ENCODE assay signal across 18 cellular contexts in genomic region chr12:690466-690865, GRCh38. TPM values are rescaled to one million over a fixed set of nuclear protein-coding genes. Genes with fewer than 3 reads are reported as not detected.
DNase-seq lines count a peak whose midpoint lies in the region; ATAC-seq and TF ChIP-seq lines count a peak whose summit lies in the region.
"Had no signal": no experiment of that assay in that cellular context is flagged by ENCODE, and none has a peak within 500 bp of the region (broad histone marks: within the 10 kb centered on the region; RNA-seq: fewer than 3 reads in every experiment).

No MANE protein-coding gene starts in this region.

- H3K4me1 ChIP-seq in HAP-1 (peaks cover 3% of the 10 kb centered on the region), endodermal cell (ENCODE audit: control insufficient read depth, insufficient read depth, low read length) (no peaks in the 10 kb centered on the region)
- H3K4me1 ChIP-seq in CD8-positive, alpha-beta memory T cell (ENCODE audit: insufficient read depth, low read length): peaks cover 14% of the 10 kb centered on the region

- H3K27ac ChIP-seq in endodermal cell (ENCODE audit: low read depth, low read length): peak overlapping the region; percentile 29
- no peak overlapping the region for H3K27ac ChIP-seq in CD8-positive, alpha-beta memory T cell (ENCODE audit: low read depth, low read length)

- H3K9me3 ChIP-seq in HAP-1 (0 out of 2 replicates have a peak, but pooled peaks cover 4% of the 10 kb centered on the region), endodermal cell (ENCODE audit: control insufficient read depth, low read length) (peaks cover 43% of the 10 kb centered on the region)
- H3K9me3 ChIP-seq in CD8-positive, alpha-beta memory T cell (ENCODE audit: low read length): no peaks in the 10 kb centered on the region

- DNase-seq in COLO668 (lab: John Stamatoyannopoulos, UW; ENCODE audit: unreplicated experiment) (peak; percentile 22), HAP-1 (ENCODE audit: low spot score in 2 of 2) (peak; percentile 69 to 85), endodermal cell (no peak), lung microvascular endothelial cell (ENCODE audit: low read depth in 2 of 2) (peak; percentile 85 to 96), amniotic stem cell (lab: John Stamatoyannopoulos, UW) (no peak)
- no peak for DNase-seq in CD8-positive, alpha-beta memory T cell
- DNase-seq: activated CD4-positive, alpha-beta T cell treated with anti-CD3 and anti-CD28 coated beads for 48 hours; activated effector memory CD4-positive, alpha-beta T cell treated with anti-CD3 and anti-CD28 coated beads, Interleukin-2, amount 50 U/mL, for 16 hours; CD4-positive, CD25-positive, alpha-beta regulatory T cell; central memory CD4-positive, alpha-beta T cell; DMS79; effector CD4-positive, alpha-beta T cell; MV-4-11; NCI-H524; posterior cingulate gyrus had no signal

- in situ Hi-C loops in HAP-1 (cut with MboI; ENCODE audit: low sequenced_read_pairs): no loop called here

- H3K4me3 ChIP-seq in HAP-1 (no peak overlapping the region), endodermal cell (ENCODE audit: low read length) (no peak overlapping the region)
- H3K4me3 ChIP-seq in CD8-positive, alpha-beta memory T cell (ENCODE audit: low read length): no peak overlapping the region

- TF ChIP-seq CTCF in endodermal cell (conservative IDR thresholded peaks at IDR 0.05): no peak

- CTCF ChIA-PET in CD8-positive, alpha-beta memory T cell (lab: Charles Lee): interaction anchor here (1.2 kb wide), 1 partner anchor 48 kb away, joined by 3 read pairs; no protein-coding TSS in a partner anchor

- no peak overlapping the region for H3K4me3 Mint-ChIP-seq in endodermal cell
- no peak overlapping the region for H3K4me3 Mint-ChIP-seq in CD8-positive, alpha-beta memory T cell
- H3K4me3 Mint-ChIP-seq: CD4-positive, CD25-positive, alpha-beta regulatory T cell; natural killer cell treated with Interleukin-12 subunit alpha and Interleukin-12 subunit beta and Interleukin-15 and Interleukin-18, amount 100 ng/mL, for 72 hours had no signal

- no peaks in the 10 kb centered on the region for H3K27me3 ChIP-seq in HAP-1 (ENCODE audit: low read depth)
- H3K27me3 ChIP-seq in endodermal cell (ENCODE audit: control insufficient read depth, insufficient read depth, low read length, poor library complexity, severe bottlenecking): no peaks in the 10 kb centered on the region
- H3K27me3 ChIP-seq in CD8-positive, alpha-beta memory T cell (ENCODE audit: insufficient read depth, low read length, poor library complexity, severe bottlenecking): no peaks in the 10 kb centered on the region

- H3K9me3 Mint-ChIP-seq in endodermal cell: peaks cover 52% of the 10 kb centered on the region
- no peaks in the 10 kb centered on the region for H3K9me3 Mint-ChIP-seq in CD8-positive, alpha-beta memory T cell
- H3K9me3 Mint-ChIP-seq: CD4-positive, CD25-positive, alpha-beta regulatory T cell; natural killer cell treated with Interleukin-12 subunit alpha and Interleukin-12 subunit beta and Interleukin-15 and Interleukin-18, amount 100 ng/mL, for 72 hours had no signal

- H3K36me3 ChIP-seq in HAP-1 (replicated peaks) (no peaks in the 10 kb centered on the region), endodermal cell (ENCODE audit: control insufficient read depth, insufficient read depth, low read length) (no peaks in the 10 kb centered on the region)
- H3K36me3 ChIP-seq in CD8-positive, alpha-beta memory T cell (ENCODE audit: insufficient read depth, low read length): no peaks in the 10 kb centered on the region

- no peaks in the 10 kb centered on the region for H3K27me3 Mint-ChIP-seq in endodermal cell (ENCODE audit: insufficient read depth)
- no peaks in the 10 kb centered on the region for H3K27me3 Mint-ChIP-seq in CD8-positive, alpha-beta memory T cell
- H3K27me3 Mint-ChIP-seq: CD4-positive, CD25-positive, alpha-beta regulatory T cell; natural killer cell treated with Interleukin-12 subunit alpha and Interleukin-12 subunit beta and Interleukin-15 and Interleukin-18, amount 100 ng/mL, for 72 hours had no signal

- ATAC-seq in HG02571 (IDR thresholded peaks at IDR 0.05; ENCODE audit: unreplicated experiment) (no peak), GM21528 (IDR thresholded peaks at IDR 0.05; ENCODE audit: low FRiP score, unreplicated experiment) (no peak)
- ATAC-seq: natural killer cell treated with Interleukin-12 subunit alpha and Interleukin-12 subunit beta and Interleukin-15 and Interleukin-18, amount 100 ng/mL, for 72 hours had no signal

- H3K27ac Mint-ChIP-seq in endodermal cell: peak overlapping the region; percentile 63
- H3K27ac Mint-ChIP-seq in CD8-positive, alpha-beta memory T cell: no peak overlapping the region
- H3K27ac Mint-ChIP-seq: CD4-positive, CD25-positive, alpha-beta regulatory T cell; natural killer cell treated with Interleukin-12 subunit alpha and Interleukin-12 subunit beta and Interleukin-15 and Interleukin-18, amount 100 ng/mL, for 72 hours had no signal

- 92 to 94% methylated on average over 8 to 12 of the region's 12 CpGs for WGBS in endodermal cell (ENCODE audit: insufficient coverage in 1 of 2, insufficient read length in 1 of 2), 2 experiments

- H3K9ac ChIP-seq in endodermal cell (ENCODE audit: extremely low read depth, low read length, poor library complexity, severe bottlenecking): no peak overlapping the region

- H3K36me3 Mint-ChIP-seq in endodermal cell (ENCODE audit: low read depth): peaks cover 15% of the 10 kb centered on the region
- H3K36me3 Mint-ChIP-seq in CD8-positive, alpha-beta memory T cell: no peaks in the 10 kb centered on the region
- H3K36me3 Mint-ChIP-seq: CD4-positive, CD25-positive, alpha-beta regulatory T cell; natural killer cell treated with Interleukin-12 subunit alpha and Interleukin-12 subunit beta and Interleukin-15 and Interleukin-18, amount 100 ng/mL, for 72 hours had no signal

- peaks cover 2% of the 10 kb centered on the region for H3K4me1 Mint-ChIP-seq in endodermal cell
- H3K4me1 Mint-ChIP-seq in CD8-positive, alpha-beta memory T cell: peaks cover 12 to 19% (median 15%) of the 10 kb centered on the region in 3 donors

- POLR2A ChIA-PET in CD8-positive, alpha-beta memory T cell (lab: Charles Lee): no interaction called here

RNA-seq across cellular contexts. Expression of gene NINJ2, which starts 27.2 kb away (rescaled TPM):
- 1 to 10 TPM in 1 of 2 donors, under 1 TPM in 1; 0.73 to 5.1 TPM for total RNA-seq in endodermal cell
- not detected for polyA plus RNA-seq in endodermal cell (2013, experiment 1 of 2)
- polyA plus RNA-seq in endodermal cell (2013, experiment 2 of 2): 0.41 TPM
- 0.79 and 1.7 TPM in 2 replicates for total RNA-seq in lung microvascular endothelial cell
- total RNA-seq in CD8-positive, alpha-beta memory T cell: 1 to 10 TPM; 3.3 to 4.2 TPM
- 47.1 TPM for polyA plus RNA-seq in CD8-positive, alpha-beta memory T cell

Comparison
In these comparisons a context has a peak if more than half of its experiments do, and no peak if none do; other contexts are left out.
1. DNase-seq: peak in COLO668 (single experiment), HAP-1 (2 of 2) and lung microvascular endothelial cell (2 of 2); none in endodermal cell (single experiment), CD8-positive, alpha-beta memory T cell (0 of 5) and amniotic stem cell (single experiment).